ENCODE assay signal across 1 cellular context in the genomic region with DNA sequence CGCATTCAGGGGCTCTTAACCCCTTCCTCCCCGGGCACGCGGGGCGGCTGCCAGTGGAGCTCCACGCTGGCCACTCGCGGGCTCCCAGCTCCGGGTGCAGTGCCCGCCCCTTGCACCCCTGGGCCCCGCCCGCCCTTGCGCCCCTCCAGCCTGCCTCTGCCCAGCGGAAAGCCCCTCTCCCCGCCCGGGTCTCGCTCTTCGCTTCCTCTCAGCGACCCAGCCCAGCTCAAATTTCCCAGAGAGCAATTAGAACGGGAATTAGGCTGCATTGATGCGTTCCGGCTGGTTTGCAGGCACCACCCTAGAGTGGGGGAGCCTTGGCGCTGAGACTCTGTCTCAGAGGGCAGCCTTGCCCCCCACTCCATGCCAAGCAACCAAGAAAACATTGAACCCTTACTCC.
TF ChIP-seq lines count a peak whose summit lies in the region.

No MANE protein-coding gene starts in this region.

TF ChIP-seq in A549, 52 proteins besides CTCF, POLR2A, EP300 and RAD21 (continued from another document):
- TF ChIP-seq, protein P1, sequence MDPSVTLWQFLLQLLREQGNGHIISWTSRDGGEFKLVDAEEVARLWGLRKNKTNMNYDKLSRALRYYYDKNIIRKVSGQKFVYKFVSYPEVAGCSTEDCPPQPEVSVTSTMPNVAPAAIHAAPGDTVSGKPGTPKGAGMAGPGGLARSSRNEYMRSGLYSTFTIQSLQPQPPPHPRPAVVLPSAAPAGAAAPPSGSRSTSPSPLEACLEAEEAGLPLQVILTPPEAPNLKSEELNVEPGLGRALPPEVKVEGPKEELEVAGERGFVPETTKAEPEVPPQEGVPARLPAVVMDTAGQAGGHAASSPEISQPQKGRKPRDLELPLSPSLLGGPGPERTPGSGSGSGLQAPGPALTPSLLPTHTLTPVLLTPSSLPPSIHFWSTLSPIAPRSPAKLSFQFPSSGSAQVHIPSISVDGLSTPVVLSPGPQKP (IDR thresholded peaks at IDR 0.05; ENCODE audit: low read depth, low read length), result no peak
- TF ChIP-seq RCOR1 (IDR thresholded peaks at IDR 0.05; ENCODE audit: low read depth, low read length) (no peak), CHD4 (IDR thresholded peaks at IDR 0.05; ENCODE audit: borderline replicate concordance) (no peak), FOXS1 (CRISPR knock-in tag; IDR thresholded peaks at IDR 0.05) (no peak), ESRRA (IDR thresholded peaks at IDR 0.05; ENCODE audit: borderline replicate concordance, low read length) (no peak), GATA3 (IDR thresholded peaks at IDR 0.05; ENCODE audit: borderline replicate concordance) (no peak), KDM5A (IDR thresholded peaks at IDR 0.05) (no peak), RFX5 (IDR thresholded peaks at IDR 0.05) (no peak)
- TF ChIP-seq, protein P2, sequence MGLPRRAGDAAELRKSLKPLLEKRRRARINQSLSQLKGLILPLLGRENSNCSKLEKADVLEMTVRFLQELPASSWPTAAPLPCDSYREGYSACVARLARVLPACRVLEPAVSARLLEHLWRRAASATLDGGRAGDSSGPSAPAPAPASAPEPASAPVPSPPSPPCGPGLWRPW (IDR thresholded peaks at IDR 0.05), result no peak
- TF ChIP-seq, protein P3, sequence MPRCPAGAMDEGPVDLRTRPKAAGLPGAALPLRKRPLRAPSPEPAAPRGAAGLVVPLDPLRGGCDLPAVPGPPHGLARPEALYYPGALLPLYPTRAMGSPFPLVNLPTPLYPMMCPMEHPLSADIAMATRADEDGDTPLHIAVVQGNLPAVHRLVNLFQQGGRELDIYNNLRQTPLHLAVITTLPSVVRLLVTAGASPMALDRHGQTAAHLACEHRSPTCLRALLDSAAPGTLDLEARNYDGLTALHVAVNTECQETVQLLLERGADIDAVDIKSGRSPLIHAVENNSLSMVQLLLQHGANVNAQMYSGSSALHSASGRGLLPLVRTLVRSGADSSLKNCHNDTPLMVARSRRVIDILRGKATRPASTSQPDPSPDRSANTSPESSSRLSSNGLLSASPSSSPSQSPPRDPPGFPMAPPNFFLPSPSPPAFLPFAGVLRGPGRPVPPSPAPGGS (IDR thresholded peaks at IDR 0.05), result no peak
